Comparison of ENCODE assay signal across 1 cellular context in the genomic region with DNA sequence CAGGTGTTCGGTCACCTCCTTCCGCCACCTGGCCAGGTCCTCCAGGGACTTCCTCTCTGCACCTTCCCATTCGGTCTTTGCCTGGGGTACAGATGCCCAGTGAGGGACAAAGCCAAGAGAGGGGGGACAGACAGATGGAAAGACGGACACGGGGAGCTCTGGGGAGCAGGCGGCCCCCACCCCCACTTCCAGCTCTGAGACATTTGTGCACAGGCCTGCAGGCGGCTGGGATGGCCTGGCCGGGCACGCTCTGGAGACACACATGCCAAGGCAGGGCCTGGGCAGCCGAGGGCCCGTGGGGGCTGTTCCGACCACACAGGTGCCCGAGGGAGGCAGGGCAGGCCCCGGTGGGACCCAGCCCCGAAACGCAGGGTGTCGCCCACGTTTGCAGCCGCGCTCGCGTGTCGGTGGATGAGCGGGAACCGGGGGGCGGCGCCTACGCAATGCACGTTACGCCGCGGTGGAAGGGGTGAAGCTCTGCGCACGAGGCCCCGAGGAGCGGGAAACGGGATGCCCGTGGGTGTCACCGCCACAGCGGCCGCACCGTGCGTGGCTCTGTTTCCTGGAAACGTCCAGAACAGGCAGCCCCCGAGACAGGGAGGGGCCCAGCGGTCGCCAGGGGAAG.
TF ChIP-seq lines count a peak whose summit lies in the region.

No MANE protein-coding gene starts in this region.

TF ChIP-seq in IMR-90, 13 proteins besides CTCF, POLR2A, EP300 and RAD21:
- no peak for TF ChIP-seq CEBPB (IDR thresholded peaks at IDR 0.05; ENCODE audit: low read depth, low read length)
TF ChIP-seq in IMR-90: peak in this region for 0.
